Comparison of ENCODE assay signal across 8 cellular contexts in genomic region chr1:110554871-110555801, GRCh38. TPM values are rescaled to one million over a fixed set of nuclear protein-coding genes. Genes with fewer than 3 reads are reported as not detected.
A peak's percentile ranks its signal among the peaks of the same experiment; 100 is the strongest.
DNase-seq lines count a peak whose midpoint lies in the region; ATAC-seq, FAIRE-seq and TF ChIP-seq lines count a peak whose summit lies in the region.

No MANE protein-coding gene starts in this region.

- no peaks in the 10 kb centered on the region for H3K36me3 ChIP-seq in kidney (ENCODE audit: control insufficient read depth in 1 of 2, insufficient read depth in 2 of 2, low read length in 2 of 2)

- CTCF ChIA-PET in A549 (lab: Yijun Ruan, JAX), result interaction anchor here (0.8 to 5.5 kb wide), 17 partner anchors 9 to 205 kb away, joined by 3 to 20 read pairs (median 4); partner anchors contain the start of gene KCNA2

- intact Hi-C loops in kidney (cut with DNase I), result no loop called here

- H3K9ac ChIP-seq in kidney (ENCODE audit: low read length in 2 of 2), result no peak overlapping the region

- no peak for TF ChIP-seq POLR2A in A549 (IDR thresholded peaks at IDR 0.05; ENCODE audit: low read length)

- H3K4me1 ChIP-seq in A549, result no peaks in the 10 kb centered on the region
- H3K4me1 ChIP-seq in kidney (ENCODE audit: control insufficient read depth in 1 of 2, insufficient read depth in 1 of 2, low read depth in 1 of 2, low read length in 2 of 2), result peaks cover 0 to 6% of the 10 kb centered on the region in 2 donors

- POLR2A ChIA-PET in A549 (lab: Yijun Ruan, JAX), result no interaction called here

- H3K4me2 ChIP-seq in A549, result peak overlapping the region; percentile 75

- WGBS in A549 (ENCODE audit: missing lambda C conversion rate), result 25% methylated on average over 13 of the region's 53 CpGs

- H3K27ac ChIP-seq in A549, result peak overlapping the region in 1 of 2 experiments; percentile 63; a peak in 3 of 6 replicates
- H3K27ac ChIP-seq in kidney (ENCODE audit: low read depth in 2 of 2, low read length in 2 of 2), result no peak overlapping the region

- peak; percentile 83 to 94 for ATAC-seq in A549
- ATAC-seq in GM19351 (IDR thresholded peaks at IDR 0.05; ENCODE audit: unreplicated experiment), result peak; percentile 62
- no peak for ATAC-seq in GM19463 (IDR thresholded peaks at IDR 0.05; ENCODE audit: unreplicated experiment)

- peak in 1 of 2 experiments; percentile 11; a peak in 2 of 5 replicates for TF ChIP-seq RAD21 in A549 (conservative IDR thresholded peaks at IDR 0.05 in 1 of 2, IDR thresholded peaks at IDR 0.05 in 1 of 2)

- DNase-seq in A549 (ENCODE audit: low read depth in 1 of 2, low spot score in 1 of 2), result peak; percentile 7 to 23
- DNase-seq in activated CD4-positive, CD25-positive, alpha-beta regulatory T cell (lab: John Stamatoyannopoulos, UW), result peak; percentile 5 to 19 (median 14)
- DNase-seq in cardiac fibroblast (ENCODE audit: low read depth in 2 of 2), result peak; percentile 5 to 35
- DNase-seq in kidney, result peak; percentile 85
- peak; percentile 61 to 72 for DNase-seq in stimulated activated CD4-positive, alpha-beta T cell treated with anti-CD3 and anti-CD28 coated beads, Interleukin-2, amount 100 ng/mL, for 24 hours
- no peak for DNase-seq in NCI-H1436 treated with DMSO at 0.1 percent for 48 hours (lab: John Stamatoyannopoulos, UW)

- TF ChIP-seq CTCF in A549 (IDR thresholded peaks at IDR 0.05) (peak; percentile 44), cardiac fibroblast (IDR thresholded peaks at IDR 0.05; ENCODE audit: low read depth, low read length) (peak; percentile 49), kidney (IDR thresholded peaks at IDR 0.05; ENCODE audit: borderline replicate concordance, extremely low read depth, insufficient read depth) (peak; percentile 61)

- no peaks in the 10 kb centered on the region for H3K9me3 ChIP-seq in A549
- no peaks in the 10 kb centered on the region for H3K9me3 ChIP-seq in kidney (ENCODE audit: control insufficient read depth in 1 of 2, low read length in 2 of 2)

- TF ChIP-seq EP300 in A549 (IDR thresholded peaks at IDR 0.05), result no peak

- peak overlapping the region; percentile 40 for H3K4me3 ChIP-seq in A549
- H3K4me3 ChIP-seq in cardiac fibroblast (replicated peaks in 1 of 2; ENCODE audit: low read depth in 2 of 2, low read length in 2 of 2), result no peak overlapping the region
- H3K4me3 ChIP-seq in kidney (ENCODE audit: low read length in 2 of 2), result no peak overlapping the region

- FAIRE-seq in A549 (lab: Jason Lieb, UNC) (no peak), kidney (lab: Jason Lieb, UNC) (no peak)

TF ChIP-seq in A549, 52 proteins besides CTCF, POLR2A, EP300 and RAD21:
- no peak for TF ChIP-seq HMGXB4 (CRISPR knock-in tag; IDR thresholded peaks at IDR 0.05; ENCODE audit: borderline replicate concordance)
- peak; percentile 41 for TF ChIP-seq SMC3 (IDR thresholded peaks at IDR 0.05)
- TF ChIP-seq MAX (IDR thresholded peaks at IDR 0.05), result no peak
- TF ChIP-seq KDM1A (IDR thresholded peaks at IDR 0.05; ENCODE audit: low read depth), result no peak
- TF ChIP-seq CBX2 (IDR thresholded peaks at IDR 0.05; ENCODE audit: borderline replicate concordance, low read depth), result no peak
- no peak for TF ChIP-seq ZSCAN20 (CRISPR knock-in tag; IDR thresholded peaks at IDR 0.05)
- TF ChIP-seq USF2 (IDR thresholded peaks at IDR 0.05), result no peak

RNA-seq across cellular contexts. Expression of gene KCNA10, which starts 36.2 kb away (rescaled TPM):
- polyA plus RNA-seq in A549 (2011; rRNA removed), result not detected in 2 replicates
- not detected in 2 replicates for polyA plus RNA-seq in A549 (2012; cell fraction: cytosol; rRNA removed)
- not detected in 2 replicates for polyA plus RNA-seq in A549 (2012; cell fraction: nucleus; rRNA removed)
- polyA plus RNA-seq in A549 (2017; fragmentation: RNase III; extraction: RNeasy Plus Mini Kit Qiagen cat#74134 plus additional on column Dnase treatment), result not detected in 3 replicates
- polyA minus RNA-seq in A549 (2011; rRNA and poly(A)+ RNA removed), result not detected in 2 replicates
- total RNA-seq in kidney, result not detected
- polyA plus RNA-seq in kidney (ENCODE audit: insufficient read depth, low read depth, low replicate concordance), result not detected

RNA-seq across cellular contexts. Expression of gene KCNA2, which starts 51.0 kb away (rescaled TPM):
- polyA plus RNA-seq in A549 (2011; rRNA removed) (0.05 TPM in 2 replicates), A549 (2017; fragmentation: RNase III; extraction: RNeasy Plus Mini Kit Qiagen cat#74134 plus additional on column Dnase treatment) (0.03 to 0.05 TPM (median 0.04 TPM) in 3 replicates), kidney (ENCODE audit: insufficient read depth, low read depth, low replicate concordance) (0.09 TPM)
- polyA plus RNA-seq in A549 (2012; cell fraction: cytosol; rRNA removed), result not detected in 2 replicates
- polyA plus RNA-seq in A549 (2012; cell fraction: nucleus; rRNA removed), result not detected in 2 replicates
- polyA minus RNA-seq in A549 (2011; rRNA and poly(A)+ RNA removed), result 0.04 and 0.10 TPM in 2 replicates
- 1.3 TPM for total RNA-seq in kidney
